ENCODE assay signal across 1 cellular context in the genomic region with DNA sequence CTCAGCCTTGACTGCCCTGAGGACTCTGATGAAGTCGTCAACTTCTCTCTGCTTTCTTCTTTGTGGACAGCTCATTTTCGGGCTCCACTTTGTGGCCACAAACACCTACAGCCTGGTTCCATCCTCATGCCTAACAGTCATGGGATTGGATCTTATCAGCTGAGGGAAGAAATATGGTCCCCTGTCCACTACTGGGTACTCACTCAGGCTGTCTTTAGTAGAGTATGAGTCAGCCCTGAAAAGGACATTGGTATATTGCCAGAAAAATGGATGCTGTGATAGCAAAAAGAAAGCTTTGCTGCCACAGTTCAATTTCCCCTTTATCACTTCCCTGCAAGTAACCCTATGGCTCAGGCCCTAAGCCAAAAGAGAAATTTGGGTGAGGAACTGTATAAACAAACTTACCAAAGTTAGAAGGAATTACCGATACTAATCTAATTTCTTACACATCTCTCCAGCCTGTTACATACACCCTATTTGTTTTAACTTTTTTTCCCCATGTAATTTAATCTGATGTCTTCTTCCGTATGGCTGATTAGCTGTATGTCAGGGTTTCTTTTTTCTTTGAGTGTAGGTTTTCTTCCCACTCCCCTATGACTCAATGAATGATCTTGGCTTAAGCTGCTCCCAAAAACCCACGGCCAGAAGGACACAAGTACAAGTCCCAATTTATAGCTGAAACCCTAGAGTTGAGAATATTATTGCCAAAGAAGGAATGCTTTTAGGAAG.
TF ChIP-seq lines count a peak whose summit lies in the region.

No MANE protein-coding gene starts in this region.

TF ChIP-seq in K562, 482 proteins besides CTCF, POLR2A, EP300 and RAD21 (continued from another document and continues in another):
- TF ChIP-seq RAD51 (IDR thresholded peaks at IDR 0.05; ENCODE audit: borderline replicate concordance, low read depth) = no peak
- TF ChIP-seq ZNF146 (CRISPR knock-in tag; IDR thresholded peaks at IDR 0.05; ENCODE audit: unreplicated experiment) = peak; percentile 29
- TF ChIP-seq, protein P1, sequence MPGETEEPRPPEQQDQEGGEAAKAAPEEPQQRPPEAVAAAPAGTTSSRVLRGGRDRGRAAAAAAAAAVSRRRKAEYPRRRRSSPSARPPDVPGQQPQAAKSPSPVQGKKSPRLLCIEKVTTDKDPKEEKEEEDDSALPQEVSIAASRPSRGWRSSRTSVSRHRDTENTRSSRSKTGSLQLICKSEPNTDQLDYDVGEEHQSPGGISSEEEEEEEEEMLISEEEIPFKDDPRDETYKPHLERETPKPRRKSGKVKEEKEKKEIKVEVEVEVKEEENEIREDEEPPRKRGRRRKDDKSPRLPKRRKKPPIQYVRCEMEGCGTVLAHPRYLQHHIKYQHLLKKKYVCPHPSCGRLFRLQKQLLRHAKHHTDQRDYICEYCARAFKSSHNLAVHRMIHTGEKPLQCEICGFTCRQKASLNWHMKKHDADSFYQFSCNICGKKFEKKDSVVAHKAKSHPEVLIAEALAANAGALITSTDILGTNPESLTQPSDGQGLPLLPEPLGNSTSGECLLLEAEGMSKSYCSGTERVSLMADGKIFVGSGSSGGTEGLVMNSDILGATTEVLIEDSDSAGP (CRISPR knock-in tag; IDR thresholded peaks at IDR 0.05) = no peak
- no peak for TF ChIP-seq PRMT5 (CRISPR knock-in tag; IDR thresholded peaks at IDR 0.05)
- no peak; the same call in 1 of the 2 replicates for TF ChIP-seq FOXJ2 (tag; IDR thresholded peaks at IDR 0.05)
- TF ChIP-seq, protein P2, sequence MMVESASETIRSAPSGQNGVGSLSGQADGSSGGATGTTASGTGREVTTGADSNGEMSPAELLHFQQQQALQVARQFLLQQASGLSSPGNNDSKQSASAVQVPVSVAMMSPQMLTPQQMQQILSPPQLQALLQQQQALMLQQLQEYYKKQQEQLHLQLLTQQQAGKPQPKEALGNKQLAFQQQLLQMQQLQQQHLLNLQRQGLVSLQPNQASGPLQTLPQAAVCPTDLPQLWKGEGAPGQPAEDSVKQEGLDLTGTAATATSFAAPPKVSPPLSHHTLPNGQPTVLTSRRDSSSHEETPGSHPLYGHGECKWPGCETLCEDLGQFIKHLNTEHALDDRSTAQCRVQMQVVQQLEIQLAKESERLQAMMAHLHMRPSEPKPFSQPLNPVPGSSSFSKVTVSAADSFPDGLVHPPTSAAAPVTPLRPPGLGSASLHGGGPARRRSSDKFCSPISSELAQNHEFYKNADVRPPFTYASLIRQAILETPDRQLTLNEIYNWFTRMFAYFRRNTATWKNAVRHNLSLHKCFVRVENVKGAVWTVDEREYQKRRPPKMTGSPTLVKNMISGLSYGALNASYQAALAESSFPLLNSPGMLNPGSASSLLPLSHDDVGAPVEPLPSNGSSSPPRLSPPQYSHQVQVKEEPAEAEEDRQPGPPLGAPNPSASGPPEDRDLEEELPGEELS (CRISPR knock-in tag; IDR thresholded peaks at IDR 0.05; ENCODE audit: borderline replicate concordance) = no peak
- no peak for TF ChIP-seq PHF21A (IDR thresholded peaks at IDR 0.05; ENCODE audit: borderline replicate concordance, low read depth)
- TF ChIP-seq, protein P3, sequence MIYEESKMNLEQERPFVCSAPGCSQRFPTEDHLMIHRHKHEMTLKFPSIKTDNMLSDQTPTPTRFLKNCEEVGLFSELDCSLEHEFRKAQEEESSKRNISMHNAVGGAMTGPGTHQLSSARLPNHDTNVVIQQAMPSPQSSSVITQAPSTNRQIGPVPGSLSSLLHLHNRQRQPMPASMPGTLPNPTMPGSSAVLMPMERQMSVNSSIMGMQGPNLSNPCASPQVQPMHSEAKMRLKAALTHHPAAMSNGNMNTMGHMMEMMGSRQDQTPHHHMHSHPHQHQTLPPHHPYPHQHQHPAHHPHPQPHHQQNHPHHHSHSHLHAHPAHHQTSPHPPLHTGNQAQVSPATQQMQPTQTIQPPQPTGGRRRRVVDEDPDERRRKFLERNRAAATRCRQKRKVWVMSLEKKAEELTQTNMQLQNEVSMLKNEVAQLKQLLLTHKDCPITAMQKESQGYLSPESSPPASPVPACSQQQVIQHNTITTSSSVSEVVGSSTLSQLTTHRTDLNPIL (CRISPR knock-in tag; IDR thresholded peaks at IDR 0.05) = no peak
- TF ChIP-seq, protein P4, sequence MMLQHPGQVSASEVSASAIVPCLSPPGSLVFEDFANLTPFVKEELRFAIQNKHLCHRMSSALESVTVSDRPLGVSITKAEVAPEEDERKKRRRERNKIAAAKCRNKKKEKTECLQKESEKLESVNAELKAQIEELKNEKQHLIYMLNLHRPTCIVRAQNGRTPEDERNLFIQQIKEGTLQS (IDR thresholded peaks at IDR 0.05) = peak; percentile 55; the same call in 1 of the 2 replicates
- TF ChIP-seq, protein P4 (CRISPR knock-in tag; conservative IDR thresholded peaks at IDR 0.05) = no peak
- TF ChIP-seq ZNF561 (CRISPR knock-in tag; conservative IDR thresholded peaks at IDR 0.05) = no peak
- TF ChIP-seq DACH1 (IDR thresholded peaks at IDR 0.05; ENCODE audit: partially characterized antibody) = no peak
- no peak for TF ChIP-seq ZNF134 (CRISPR knock-in tag; conservative IDR thresholded peaks at IDR 0.05)
- TF ChIP-seq, protein P5, sequence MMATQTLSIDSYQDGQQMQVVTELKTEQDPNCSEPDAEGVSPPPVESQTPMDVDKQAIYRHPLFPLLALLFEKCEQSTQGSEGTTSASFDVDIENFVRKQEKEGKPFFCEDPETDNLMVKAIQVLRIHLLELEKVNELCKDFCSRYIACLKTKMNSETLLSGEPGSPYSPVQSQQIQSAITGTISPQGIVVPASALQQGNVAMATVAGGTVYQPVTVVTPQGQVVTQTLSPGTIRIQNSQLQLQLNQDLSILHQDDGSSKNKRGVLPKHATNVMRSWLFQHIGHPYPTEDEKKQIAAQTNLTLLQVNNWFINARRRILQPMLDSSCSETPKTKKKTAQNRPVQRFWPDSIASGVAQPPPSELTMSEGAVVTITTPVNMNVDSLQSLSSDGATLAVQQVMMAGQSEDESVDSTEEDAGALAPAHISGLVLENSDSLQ (IDR thresholded peaks at IDR 0.05) = peak; percentile 27; the same call in 1 of the 2 replicates
- TF ChIP-seq, protein P6, sequence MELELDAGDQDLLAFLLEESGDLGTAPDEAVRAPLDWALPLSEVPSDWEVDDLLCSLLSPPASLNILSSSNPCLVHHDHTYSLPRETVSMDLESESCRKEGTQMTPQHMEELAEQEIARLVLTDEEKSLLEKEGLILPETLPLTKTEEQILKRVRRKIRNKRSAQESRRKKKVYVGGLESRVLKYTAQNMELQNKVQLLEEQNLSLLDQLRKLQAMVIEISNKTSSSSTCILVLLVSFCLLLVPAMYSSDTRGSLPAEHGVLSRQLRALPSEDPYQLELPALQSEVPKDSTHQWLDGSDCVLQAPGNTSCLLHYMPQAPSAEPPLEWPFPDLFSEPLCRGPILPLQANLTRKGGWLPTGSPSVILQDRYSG (tag; conservative IDR thresholded peaks at IDR 0.05; ENCODE audit: low read depth) = no peak
- no peak for TF ChIP-seq ZNF57 (CRISPR knock-in tag; IDR thresholded peaks at IDR 0.05)
- TF ChIP-seq TEAD4 (IDR thresholded peaks at IDR 0.05; ENCODE audit: low read length) = no peak
- no peak for TF ChIP-seq TEAD4 (CRISPR knock-in tag; IDR thresholded peaks at IDR 0.05; ENCODE audit: borderline replicate concordance)
- TF ChIP-seq ZNF785 (CRISPR knock-in tag; IDR thresholded peaks at IDR 0.05) = no peak
- TF ChIP-seq, protein P7, sequence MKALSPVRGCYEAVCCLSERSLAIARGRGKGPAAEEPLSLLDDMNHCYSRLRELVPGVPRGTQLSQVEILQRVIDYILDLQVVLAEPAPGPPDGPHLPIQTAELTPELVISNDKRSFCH (CRISPR knock-in tag; IDR thresholded peaks at IDR 0.05) = no peak
- TF ChIP-seq, protein P7 (tag; IDR thresholded peaks at IDR 0.05) = no peak
- no peak for TF ChIP-seq ZNF232 (CRISPR knock-in tag; IDR thresholded peaks at IDR 0.05)
- no peak for TF ChIP-seq NR4A1 (CRISPR knock-in tag; IDR thresholded peaks at IDR 0.05)
- no peak for TF ChIP-seq NR4A1 (tag; IDR thresholded peaks at IDR 0.05)
- TF ChIP-seq, protein P8, sequence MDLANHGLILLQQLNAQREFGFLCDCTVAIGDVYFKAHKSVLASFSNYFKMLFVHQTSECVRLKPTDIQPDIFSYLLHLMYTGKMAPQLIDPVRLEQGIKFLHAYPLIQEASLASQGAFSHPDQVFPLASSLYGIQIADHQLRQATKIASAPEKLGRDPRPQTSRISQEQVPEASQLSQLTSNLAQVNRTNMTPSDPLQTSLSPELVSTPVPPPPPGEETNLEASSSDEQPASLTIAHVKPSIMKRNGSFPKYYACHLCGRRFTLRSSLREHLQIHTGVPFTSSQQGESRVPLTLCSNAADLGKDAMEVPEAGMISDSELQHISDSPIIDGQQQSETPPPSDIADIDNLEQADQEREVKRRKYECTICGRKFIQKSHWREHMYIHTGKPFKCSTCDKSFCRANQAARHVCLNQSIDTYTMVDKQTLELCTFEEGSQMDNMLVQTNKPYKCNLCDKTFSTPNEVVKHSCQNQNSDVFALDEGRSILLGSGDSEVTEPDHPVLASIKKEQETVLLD (IDR thresholded peaks at IDR 0.05) = no peak
- TF ChIP-seq CTBP1 (IDR thresholded peaks at IDR 0.05; ENCODE audit: borderline replicate concordance) = peak; percentile 55; the same call in 1 of the 2 replicates
- TF ChIP-seq, protein P9, sequence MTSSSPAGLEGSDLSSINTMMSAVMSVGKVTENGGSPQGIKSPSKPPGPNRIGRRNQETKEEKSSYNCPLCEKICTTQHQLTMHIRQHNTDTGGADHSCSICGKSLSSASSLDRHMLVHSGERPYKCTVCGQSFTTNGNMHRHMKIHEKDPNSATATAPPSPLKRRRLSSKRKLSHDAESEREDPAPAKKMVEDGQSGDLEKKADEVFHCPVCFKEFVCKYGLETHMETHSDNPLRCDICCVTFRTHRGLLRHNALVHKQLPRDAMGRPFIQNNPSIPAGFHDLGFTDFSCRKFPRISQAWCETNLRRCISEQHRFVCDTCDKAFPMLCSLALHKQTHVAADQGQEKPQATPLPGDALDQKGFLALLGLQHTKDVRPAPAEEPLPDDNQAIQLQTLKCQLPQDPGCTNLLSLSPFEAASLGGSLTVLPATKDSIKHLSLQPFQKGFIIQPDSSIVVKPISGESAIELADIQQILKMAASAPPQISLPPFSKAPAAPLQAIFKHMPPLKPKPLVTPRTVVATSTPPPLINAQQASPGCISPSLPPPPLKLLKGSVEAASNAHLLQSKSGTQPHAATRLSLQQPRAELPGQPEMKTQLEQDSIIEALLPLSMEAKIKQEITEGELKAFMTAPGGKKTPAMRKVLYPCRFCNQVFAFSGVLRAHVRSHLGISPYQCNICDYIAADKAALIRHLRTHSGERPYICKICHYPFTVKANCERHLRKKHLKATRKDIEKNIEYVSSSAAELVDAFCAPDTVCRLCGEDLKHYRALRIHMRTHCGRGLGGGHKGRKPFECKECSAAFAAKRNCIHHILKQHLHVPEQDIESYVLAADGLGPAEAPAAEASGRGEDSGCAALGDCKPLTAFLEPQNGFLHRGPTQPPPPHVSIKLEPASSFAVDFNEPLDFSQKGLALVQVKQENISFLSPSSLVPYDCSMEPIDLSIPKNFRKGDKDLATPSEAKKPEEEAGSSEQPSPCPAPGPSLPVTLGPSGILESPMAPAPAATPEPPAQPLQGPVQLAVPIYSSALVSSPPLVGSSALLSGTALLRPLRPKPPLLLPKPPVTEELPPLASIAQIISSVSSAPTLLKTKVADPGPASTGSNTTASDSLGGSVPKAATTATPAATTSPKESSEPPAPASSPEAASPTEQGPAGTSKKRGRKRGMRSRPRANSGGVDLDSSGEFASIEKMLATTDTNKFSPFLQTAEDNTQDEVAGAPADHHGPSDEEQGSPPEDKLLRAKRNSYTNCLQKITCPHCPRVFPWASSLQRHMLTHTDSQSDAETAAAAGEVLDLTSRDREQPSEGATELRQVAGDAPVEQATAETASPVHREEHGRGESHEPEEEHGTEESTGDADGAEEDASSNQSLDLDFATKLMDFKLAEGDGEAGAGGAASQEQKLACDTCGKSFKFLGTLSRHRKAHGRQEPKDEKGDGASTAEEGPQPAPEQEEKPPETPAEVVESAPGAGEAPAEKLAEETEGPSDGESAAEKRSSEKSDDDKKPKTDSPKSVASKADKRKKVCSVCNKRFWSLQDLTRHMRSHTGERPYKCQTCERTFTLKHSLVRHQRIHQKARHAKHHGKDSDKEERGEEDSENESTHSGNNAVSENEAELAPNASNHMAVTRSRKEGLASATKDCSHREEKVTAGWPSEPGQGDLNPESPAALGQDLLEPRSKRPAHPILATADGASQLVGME (CRISPR knock-in tag; IDR thresholded peaks at IDR 0.05) = no peak
- no peak for TF ChIP-seq FOXA1 (IDR thresholded peaks at IDR 0.05; ENCODE audit: borderline replicate concordance)
- TF ChIP-seq MECOM (CRISPR knock-in tag; IDR thresholded peaks at IDR 0.05) = no peak
- TF ChIP-seq, protein P10, sequence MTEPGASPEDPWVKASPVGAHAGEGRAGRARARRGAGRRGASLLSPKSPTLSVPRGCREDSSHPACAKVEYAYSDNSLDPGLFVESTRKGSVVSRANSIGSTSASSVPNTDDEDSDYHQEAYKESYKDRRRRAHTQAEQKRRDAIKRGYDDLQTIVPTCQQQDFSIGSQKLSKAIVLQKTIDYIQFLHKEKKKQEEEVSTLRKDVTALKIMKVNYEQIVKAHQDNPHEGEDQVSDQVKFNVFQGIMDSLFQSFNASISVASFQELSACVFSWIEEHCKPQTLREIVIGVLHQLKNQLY (CRISPR knock-in tag; conservative IDR thresholded peaks at IDR 0.05) = no peak
- TF ChIP-seq, protein P11, sequence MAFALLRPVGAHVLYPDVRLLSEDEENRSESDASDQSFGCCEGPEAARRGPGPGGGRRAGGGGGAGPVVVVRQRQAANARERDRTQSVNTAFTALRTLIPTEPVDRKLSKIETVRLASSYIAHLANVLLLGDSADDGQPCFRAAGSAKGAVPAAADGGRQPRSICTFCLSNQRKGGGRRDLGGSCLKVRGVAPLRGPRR (CRISPR knock-in tag; IDR thresholded peaks at IDR 0.05) = no peak
- TF ChIP-seq TCFL5 (CRISPR knock-in tag; conservative IDR thresholded peaks at IDR 0.05) = no peak
- TF ChIP-seq ETS2 (tag; IDR thresholded peaks at IDR 0.05; ENCODE audit: borderline replicate concordance, poor library complexity, severe bottlenecking) = no peak
- TF ChIP-seq ZKSCAN1 (IDR thresholded peaks at IDR 0.05; ENCODE audit: low read depth, low read length) = no peak
- no peak for TF ChIP-seq ZNF695 (CRISPR knock-in tag; IDR thresholded peaks at IDR 0.05)
- TF ChIP-seq CCAR2 (IDR thresholded peaks at IDR 0.05; ENCODE audit: low read depth, low read length) = no peak
- TF ChIP-seq RBFOX2 (IDR thresholded peaks at IDR 0.05; ENCODE audit: low read depth, low read length) = no peak
- no peak for TF ChIP-seq ZNF696 (CRISPR knock-in tag; conservative IDR thresholded peaks at IDR 0.05)
- TF ChIP-seq, protein P12, sequence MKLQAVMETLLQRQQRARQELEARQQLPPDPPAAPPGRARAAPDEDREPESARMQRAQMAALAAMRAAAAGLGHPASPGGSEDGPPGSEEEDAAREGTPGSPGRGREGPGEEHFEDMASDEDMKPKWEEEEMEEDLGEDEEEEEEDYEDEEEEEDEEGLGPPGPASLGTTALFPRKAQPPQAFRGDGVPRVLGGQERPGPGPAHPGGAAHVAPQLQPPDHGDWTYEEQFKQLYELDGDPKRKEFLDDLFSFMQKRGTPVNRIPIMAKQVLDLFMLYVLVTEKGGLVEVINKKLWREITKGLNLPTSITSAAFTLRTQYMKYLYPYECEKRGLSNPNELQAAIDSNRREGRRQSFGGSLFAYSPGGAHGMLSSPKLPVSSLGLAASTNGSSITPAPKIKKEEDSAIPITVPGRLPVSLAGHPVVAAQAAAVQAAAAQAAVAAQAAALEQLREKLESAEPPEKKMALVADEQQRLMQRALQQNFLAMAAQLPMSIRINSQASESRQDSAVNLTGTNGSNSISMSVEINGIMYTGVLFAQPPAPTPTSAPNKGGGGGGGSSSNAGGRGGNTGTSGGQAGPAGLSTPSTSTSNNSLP (IDR thresholded peaks at IDR 0.05; ENCODE audit: borderline replicate concordance, low read depth, low read length) = no peak
- no peak for TF ChIP-seq ZZZ3 (IDR thresholded peaks at IDR 0.05)
